17 cellular contexts compared by ENCODE assay signal in the genomic region with DNA sequence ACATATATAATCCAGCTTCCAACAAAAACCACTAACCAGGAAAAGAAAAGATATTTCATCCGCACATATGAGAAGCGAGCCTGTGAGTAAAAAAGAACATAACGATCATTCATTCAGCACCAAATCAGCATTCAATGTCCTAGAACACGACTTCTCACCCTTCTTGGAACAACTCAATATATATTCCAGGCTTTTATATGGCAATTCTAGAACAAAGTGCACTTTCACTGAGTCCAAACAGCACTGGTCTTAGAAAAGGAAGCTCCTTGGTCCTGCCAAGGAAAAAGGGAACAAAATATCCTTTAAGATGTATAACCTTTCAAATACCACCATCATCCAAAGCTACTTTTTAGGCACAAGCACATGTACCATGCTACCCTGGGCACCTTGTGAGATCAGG. TPM values are rescaled to one million over a fixed set of nuclear protein-coding genes. Genes with fewer than 3 reads are reported as not detected.
A peak's percentile ranks its signal among the peaks of the same experiment; 100 is the strongest.
DNase-seq lines count a peak whose midpoint lies in the region; ATAC-seq, FAIRE-seq and TF ChIP-seq lines count a peak whose summit lies in the region.
"Had no signal": no experiment of that assay in that cellular context is flagged by ENCODE, and none has a peak within 500 bp of the region (broad histone marks: within the 10 kb centered on the region; RNA-seq: fewer than 3 reads in every experiment).

No MANE protein-coding gene starts in this region.

- H3K9me3 Mint-ChIP-seq in stimulated activated naive CD8-positive, alpha-beta T cell treated with anti-CD3 and anti-CD28 coated beads, Interleukin-15, Interleukin-2, amounts not matched to agents 100 ng/mL and 50 ng/mL, for 24 hours, result peaks cover 4% of the 10 kb centered on the region
- H3K9me3 Mint-ChIP-seq in stimulated activated naive CD8-positive, alpha-beta T cell treated with anti-CD3 and anti-CD28 coated beads, Interleukin-15, amount 100 ng/mL, for 72 hours, result no peaks in the 10 kb centered on the region
- H3K9me3 Mint-ChIP-seq in neural crest cell, result peaks cover 3% of the 10 kb centered on the region
- no peaks in the 10 kb centered on the region for H3K9me3 Mint-ChIP-seq in endothelial cell (ENCODE audit: unreplicated experiment)

- ATAC-seq in stimulated activated naive CD8-positive, alpha-beta T cell treated with anti-CD3 and anti-CD28 coated beads, Interleukin-15, amount 100 ng/mL, for 72 hours, result no peak
- no peak for ATAC-seq in sciatic nerve
- no peak for ATAC-seq in pancreas

- intact Hi-C loops in sciatic nerve (cut with DNase I), result no loop called here
- intact Hi-C loops in pancreas (cut with DNase I), result no loop called here

- H3K9me3 ChIP-seq in pancreas, result no peaks in the 10 kb centered on the region
- H3K9me3 ChIP-seq: Peyer's patch had no signal

- no peaks in the 10 kb centered on the region for H3K27me3 ChIP-seq in pancreas
- H3K27me3 ChIP-seq: BLaER1 treated with 17β-estradiol and CSF1 and Interleukin-3, amounts not matched to agents 10 nM and 100 nM; Peyer's patch had no signal

- H3K36me3 ChIP-seq in pancreas, result no peaks in the 10 kb centered on the region
- H3K36me3 ChIP-seq: Peyer's patch had no signal

- no peak overlapping the region for H3K27ac ChIP-seq in pancreas
- H3K27ac ChIP-seq: BLaER1 treated with 17β-estradiol and CSF1 and Interleukin-3, amounts not matched to agents 10 nM and 100 nM; Peyer's patch had no signal

- no peak for TF ChIP-seq CTCF in neural crest cell (conservative IDR thresholded peaks at IDR 0.05)
- TF ChIP-seq CTCF in endothelial cell (IDR thresholded peaks at IDR 0.05; ENCODE audit: unreplicated experiment), result no peak
- TF ChIP-seq CTCF in pancreas (IDR thresholded peaks at IDR 0.05), result no peak

- no peak overlapping the region for H3K4me3 ChIP-seq in pancreas
- H3K4me3 ChIP-seq: BLaER1 treated with 17β-estradiol and CSF1 and Interleukin-3, amounts not matched to agents 10 nM and 100 nM; Peyer's patch had no signal

- WGBS in pancreas, 2 donors, result 96% methylated on average over 4 of the region's 4 CpGs

- H3K4me1 ChIP-seq in pancreas, result peaks cover 0 to 7% (median 0%) of the 10 kb centered on the region in 3 donors
- H3K4me1 ChIP-seq: Peyer's patch had no signal

- no peak for DNase-seq in stimulated activated naive CD8-positive, alpha-beta T cell treated with anti-CD3 and anti-CD28 coated beads, Interleukin-15, amount 100 ng/mL, for 72 hours
- DNase-seq in foreskin melanocyte, result peak; percentile 30
- no peak for DNase-seq in neural crest cell (ENCODE audit: low read depth, low spot score)
- DNase-seq in endothelial cell (ENCODE audit: low spot score), result no peak
- DNase-seq in sciatic nerve (ENCODE audit: low spot score), result no peak
- DNase-seq in ecto neural progenitor cell (ENCODE audit: low spot score), result no peak
- no peak for DNase-seq in pancreas
- DNase-seq: DMS153, Karpas-422, NCI-H1930, NCI-H2171, NCI-H774, Peyer's patch, SHP77 treated with DMSO at 0.1 percent for 48 hours had no signal

- no peak for FAIRE-seq in pancreas (lab: Jason Lieb, UNC)
- FAIRE-seq: H1 had no signal

- H3K27me3 Mint-ChIP-seq in stimulated activated naive CD8-positive, alpha-beta T cell treated with anti-CD3 and anti-CD28 coated beads, Interleukin-15, Interleukin-2, amounts not matched to agents 100 ng/mL and 50 ng/mL, for 24 hours, result no peaks in the 10 kb centered on the region
- no peaks in the 10 kb centered on the region for H3K27me3 Mint-ChIP-seq in stimulated activated naive CD8-positive, alpha-beta T cell treated with anti-CD3 and anti-CD28 coated beads, Interleukin-15, amount 100 ng/mL, for 72 hours
- H3K27me3 Mint-ChIP-seq in neural crest cell (ENCODE audit: low read depth) (no peaks in the 10 kb centered on the region), endothelial cell (ENCODE audit: unreplicated experiment) (no peaks in the 10 kb centered on the region)

- peak overlapping the region; percentile 40 for H3K27ac Mint-ChIP-seq in stimulated activated naive CD8-positive, alpha-beta T cell treated with anti-CD3 and anti-CD28 coated beads, Interleukin-15, Interleukin-2, amounts not matched to agents 100 ng/mL and 50 ng/mL, for 24 hours
- H3K27ac Mint-ChIP-seq in stimulated activated naive CD8-positive, alpha-beta T cell treated with anti-CD3 and anti-CD28 coated beads, Interleukin-15, amount 100 ng/mL, for 72 hours, result no peak overlapping the region
- peak overlapping the region; percentile 15 for H3K27ac Mint-ChIP-seq in neural crest cell (ENCODE audit: unreplicated experiment)
- H3K27ac Mint-ChIP-seq in endothelial cell (ENCODE audit: unreplicated experiment), result no peak overlapping the region

- H3K36me3 Mint-ChIP-seq in stimulated activated naive CD8-positive, alpha-beta T cell treated with anti-CD3 and anti-CD28 coated beads, Interleukin-15, Interleukin-2, amounts not matched to agents 100 ng/mL and 50 ng/mL, for 24 hours (ENCODE audit: low read depth), result peaks cover 31% of the 10 kb centered on the region
- no peaks in the 10 kb centered on the region for H3K36me3 Mint-ChIP-seq in neural crest cell (ENCODE audit: low read depth)
- H3K36me3 Mint-ChIP-seq in endothelial cell (ENCODE audit: low read depth, unreplicated experiment), result no peaks in the 10 kb centered on the region

- H3K4me3 Mint-ChIP-seq in stimulated activated naive CD8-positive, alpha-beta T cell treated with anti-CD3 and anti-CD28 coated beads, Interleukin-15, Interleukin-2, amounts not matched to agents 100 ng/mL and 50 ng/mL, for 24 hours, result no peak overlapping the region
- H3K4me3 Mint-ChIP-seq in stimulated activated naive CD8-positive, alpha-beta T cell treated with anti-CD3 and anti-CD28 coated beads, Interleukin-15, amount 100 ng/mL, for 72 hours, result no peak overlapping the region
- no peak overlapping the region for H3K4me3 Mint-ChIP-seq in neural crest cell
- H3K4me3 Mint-ChIP-seq in endothelial cell (ENCODE audit: unreplicated experiment), result no peak overlapping the region

- peaks cover 20% of the 10 kb centered on the region for H3K4me1 Mint-ChIP-seq in stimulated activated naive CD8-positive, alpha-beta T cell treated with anti-CD3 and anti-CD28 coated beads, Interleukin-15, Interleukin-2, amounts not matched to agents 100 ng/mL and 50 ng/mL, for 24 hours (ENCODE audit: low read depth)
- peaks cover 16% of the 10 kb centered on the region for H3K4me1 Mint-ChIP-seq in stimulated activated naive CD8-positive, alpha-beta T cell treated with anti-CD3 and anti-CD28 coated beads, Interleukin-15, amount 100 ng/mL, for 72 hours
- H3K4me1 Mint-ChIP-seq in neural crest cell (peaks cover 6% of the 10 kb centered on the region), endothelial cell (ENCODE audit: unreplicated experiment) (peaks cover 13% of the 10 kb centered on the region)

RNA-seq across cellular contexts. Expression of a gene that starts 44.5 kb away (rescaled TPM):
- total RNA-seq in neural crest cell, result 1,528 and 1,574 TPM in 2 replicates
- 1,318 TPM for total RNA-seq in endothelial cell (ENCODE audit: unreplicated experiment)
- total RNA-seq in sciatic nerve, result 780 TPM
- total RNA-seq in pancreas, result 100 to 1,000 TPM; 595 to 972 (median 752) TPM
- 1,000 to 10,000 TPM; 1,227 to 1,336 TPM for polyA plus RNA-seq in pancreas

Comparison
In these comparisons a context has a peak if more than half of its experiments do, and no peak if none do; other contexts are left out.
1. H3K27ac Mint-ChIP-seq: peak in stimulated activated naive CD8-positive, alpha-beta T cell treated with anti-CD3 and anti-CD28 coated beads, Interleukin-15, Interleukin-2, amounts not matched to agents 100 ng/mL and 50 ng/mL, for 24 hours (single experiment) and neural crest cell (single experiment); none in stimulated activated naive CD8-positive, alpha-beta T cell treated with anti-CD3 and anti-CD28 coated beads, Interleukin-15, amount 100 ng/mL, for 72 hours (0 of 2) and endothelial cell (single experiment).